Comparison of ENCODE assay signal across 15 cellular contexts in genomic region chr22:45544588-45545170, GRCh38. TPM values are rescaled to one million over a fixed set of nuclear protein-coding genes. Genes with fewer than 3 reads are reported as not detected.
DNase-seq lines count a peak whose midpoint lies in the region; ATAC-seq, FAIRE-seq and TF ChIP-seq lines count a peak whose summit lies in the region.
"Had no signal": no experiment of that assay in that cellular context is flagged by ENCODE, and none has a peak within 500 bp of the region (broad histone marks: within the 10 kb centered on the region; RNA-seq: fewer than 3 reads in every experiment).

No MANE protein-coding gene starts in this region.

- no peak overlapping the region for H3K4me2 ChIP-seq in astrocyte (ENCODE audit: low read length)
- H3K4me2 ChIP-seq: BLaER1 treated with 17β-estradiol and CSF1 and Interleukin-3, amounts not matched to agents 10 nM and 100 nM had no signal

- H3K4me1 ChIP-seq in astrocyte (ENCODE audit: insufficient read depth, low read length): peaks cover 17% of the 10 kb centered on the region
- H3K4me1 ChIP-seq in thoracic aorta (ENCODE audit: control insufficient read depth in 1 of 2, low read depth in 2 of 2): peaks cover 17 to 52% of the 10 kb centered on the region in 2 donors

- no peak overlapping the region for H3K4me3 ChIP-seq in astrocyte (ENCODE audit: insufficient read depth, low read depth, low read length)
- no peak overlapping the region for H3K4me3 ChIP-seq in fibroblast of the aortic adventitia (ENCODE audit: low read depth, low read length)
- no peak overlapping the region for H3K4me3 ChIP-seq in thoracic aorta
- H3K4me3 ChIP-seq: BLaER1 treated with 17β-estradiol and CSF1 and Interleukin-3, amounts not matched to agents 10 nM and 100 nM; coronary artery had no signal

- no peak overlapping the region for H3K9ac ChIP-seq in astrocyte (ENCODE audit: low read length)
- H3K9ac ChIP-seq: BLaER1 treated with 17β-estradiol and CSF1 and Interleukin-3, amounts not matched to agents 10 nM and 100 nM had no signal

- no peaks in the 10 kb centered on the region for H4K20me1 ChIP-seq in astrocyte (ENCODE audit: insufficient read depth, low read length)

- H3K4me1 Mint-ChIP-seq in astrocyte (ENCODE audit: low read depth, unreplicated experiment): peaks cover 3% of the 10 kb centered on the region
- H3K4me1 Mint-ChIP-seq: stimulated activated naive CD8-positive, alpha-beta T cell treated with anti-CD3 and anti-CD28 coated beads, Interleukin-15, amount 100 ng/mL, for 72 hours had no signal

- H3K79me2 ChIP-seq in astrocyte (ENCODE audit: insufficient read depth, low read length): no peaks in the 10 kb centered on the region

- H3K9me3 Mint-ChIP-seq in astrocyte (ENCODE audit: unreplicated experiment): peaks cover 5% of the 10 kb centered on the region
- H3K9me3 Mint-ChIP-seq: activated T-helper 1 cell treated with anti-CD3 and anti-CD28 coated beads, Interleukin-12 subunit alpha, Interleukin-12 subunit beta, Interleukin-2, Interleukin-4 antibody, amounts not matched to agents 30 ng/mL and 10 ng/mL and 1 ng/mL, durations not matched to agents 14 hours and 24 hours and 36 hours; stimulated activated naive CD8-positive, alpha-beta T cell treated with anti-CD3 and anti-CD28 coated beads, Interleukin-15, amount 100 ng/mL, for 72 hours had no signal

- H2AFZ ChIP-seq in astrocyte (ENCODE audit: low read depth, low read length): no peak overlapping the region

- H3K27me3 ChIP-seq in astrocyte (ENCODE audit: insufficient read depth, low read length) (no peaks in the 10 kb centered on the region), thoracic aorta (replicated peaks; ENCODE audit: insufficient read depth) (no peaks in the 10 kb centered on the region)

- H3K36me3 Mint-ChIP-seq in astrocyte (ENCODE audit: low read depth, unreplicated experiment): peaks cover 31% of the 10 kb centered on the region

- DNase-seq in HTR-8/SVneo (ENCODE audit: insufficient read length, low spot score) (no peak), astrocyte (ENCODE audit: low read depth) (peak; percentile 93), fibroblast of the aortic adventitia (ENCODE audit: low read depth) (peak; percentile 99), thoracic aorta (ENCODE audit: low spot score) (no peak), T-helper 2 cell (no peak), NCI-H2107 treated with DMSO at 0.1 percent for 48 hours (lab: John Stamatoyannopoulos, UW; ENCODE audit: unreplicated experiment) (no peak)
- no peak for DNase-seq in activated CD4-positive, alpha-beta T cell treated with anti-CD3 and anti-CD28 coated beads for 4 hours
- DNase-seq: hippocampal formation; NCI-H187 treated with DMSO at 0.1 percent for 48 hours; NCI-H524 treated with DMSO at 0.1 percent for 48 hours; stimulated activated naive CD8-positive, alpha-beta T cell treated with anti-CD3 and anti-CD28 coated beads, Interleukin-15, amount 100 ng/mL, for 72 hours had no signal

- no peak for TF ChIP-seq CTCF in astrocyte (IDR thresholded peaks at IDR 0.05; ENCODE audit: insufficient read depth, low read depth, low read length)
- TF ChIP-seq CTCF in fibroblast of the aortic adventitia (IDR thresholded peaks at IDR 0.05; ENCODE audit: insufficient read depth, low read length): no peak
- TF ChIP-seq CTCF in thoracic aorta (IDR thresholded peaks at IDR 0.05): no peak

- H3K36me3 ChIP-seq in astrocyte (ENCODE audit: insufficient read depth, low read length) (peaks cover 5% of the 10 kb centered on the region), thoracic aorta (peaks cover 18% of the 10 kb centered on the region)

- H3K27me3 Mint-ChIP-seq in astrocyte (ENCODE audit: low read depth, unreplicated experiment): peaks cover 10% of the 10 kb centered on the region

- no peak for ATAC-seq in thoracic aorta (ENCODE audit: insufficient number of reproducible peaks, low FRiP score, low read depth)
- ATAC-seq: stimulated activated naive CD8-positive, alpha-beta T cell treated with anti-CD3 and anti-CD28 coated beads, Interleukin-15, amount 100 ng/mL, for 72 hours had no signal

- H3K27ac Mint-ChIP-seq in astrocyte (ENCODE audit: unreplicated experiment): no peak overlapping the region
- H3K27ac Mint-ChIP-seq: activated T-helper 1 cell treated with anti-CD3 and anti-CD28 coated beads, Interleukin-12 subunit alpha, Interleukin-12 subunit beta, Interleukin-2, Interleukin-4 antibody, amounts not matched to agents 30 ng/mL and 10 ng/mL and 1 ng/mL, durations not matched to agents 14 hours and 24 hours and 36 hours had no signal

- peak; percentile 20 for FAIRE-seq in HTR-8/SVneo (lab: Jason Lieb, UNC)
- FAIRE-seq in astrocyte (lab: Jason Lieb, UNC): no peak
- FAIRE-seq: endothelial cell of umbilical vein had no signal

- H3K9me3 ChIP-seq in astrocyte (ENCODE audit: insufficient read depth, low read depth, low read length) (no peaks in the 10 kb centered on the region), thoracic aorta (no peaks in the 10 kb centered on the region)
- H3K9me3 ChIP-seq: BLaER1 treated with 17β-estradiol and CSF1 and Interleukin-3, amounts not matched to agents 10 nM and 100 nM had no signal

- no peak overlapping the region for H3K4me3 Mint-ChIP-seq in astrocyte (ENCODE audit: unreplicated experiment)
- H3K4me3 Mint-ChIP-seq: activated T-helper 1 cell treated with anti-CD3 and anti-CD28 coated beads, Interleukin-12 subunit alpha, Interleukin-12 subunit beta, Interleukin-2, Interleukin-4 antibody, amounts not matched to agents 30 ng/mL and 10 ng/mL and 1 ng/mL, durations not matched to agents 14 hours and 24 hours and 36 hours; stimulated activated naive CD8-positive, alpha-beta T cell treated with anti-CD3 and anti-CD28 coated beads, Interleukin-15, amount 100 ng/mL, for 72 hours had no signal

- H3K27ac ChIP-seq in astrocyte (ENCODE audit: low read depth, low read length) (no peak overlapping the region), thoracic aorta (peak overlapping the region; percentile 39 to 64)
- H3K27ac ChIP-seq: BLaER1 treated with 17β-estradiol and CSF1 and Interleukin-3, amounts not matched to agents 10 nM and 100 nM had no signal

RNA-seq across cellular contexts. Expression of gene FBLN1, which starts 42.0 kb away (rescaled TPM):
- 69.2 and 72.5 TPM in 2 replicates for total RNA-seq in astrocyte
- 335 and 561 TPM in 2 replicates for total RNA-seq in fibroblast of the aortic adventitia (ENCODE audit: low replicate concordance)
- total RNA-seq in thoracic aorta: 100 to 1,000 TPM; 587 to 972 TPM
- total RNA-seq: activated T-helper 1 cell treated with anti-CD3 and anti-CD28 coated beads, Interleukin-12 subunit alpha, Interleukin-12 subunit beta, Interleukin-2, Interleukin-4 antibody, amounts not matched to agents 30 ng/mL and 10 ng/mL and 1 ng/mL, durations not matched to agents 14 hours and 24 hours and 36 hours had no signal

Comparison
In these comparisons a context has a peak if more than half of its experiments do, and no peak if none do; other contexts are left out.
1. DNase-seq: peak in astrocyte (single experiment) and fibroblast of the aortic adventitia (single experiment); none in HTR-8/SVneo (single experiment), thoracic aorta (single experiment), T-helper 2 cell (0 of 5), activated CD4-positive, alpha-beta T cell treated with anti-CD3 and anti-CD28 coated beads for 4 hours (0 of 2) and NCI-H2107 treated with DMSO at 0.1 percent for 48 hours (single experiment).